In genomic region chr5:170761708-170762066, GRCh38 we compare ENCODE assay signal across 25 cellular contexts. TPM values are rescaled to one million over a fixed set of nuclear protein-coding genes. Genes with fewer than 3 reads are reported as not detected.
"Had no signal": no experiment of that assay in that cellular context is flagged by ENCODE, and none has a peak within 500 bp of the region (broad histone marks: within the 10 kb centered on the region; RNA-seq: fewer than 3 reads in every experiment).

No MANE protein-coding gene starts in this region.

- H3K9me3 ChIP-seq: esophagus squamous epithelium, neutrophil, spleen, testis, tibial nerve had no signal

- H3K4me1 ChIP-seq: spleen, testis had no signal

- H3K27ac ChIP-seq: coronary artery, esophagus squamous epithelium, hepatocyte, neutrophil, spleen, testis, tibial nerve had no signal

- DNase-seq: central memory CD4-positive, alpha-beta T cell; effector CD8-positive, alpha-beta T cell; esophagus squamous epithelium; foreskin fibroblast; head of caudate nucleus; left colon; left ventricle myocardium superior; mesenchymal stem cell; naive thymus-derived CD4-positive, alpha-beta T cell; nephron progenitor cell; spleen; stimulated activated CD4-positive, alpha-beta T cell treated with anti-CD3 and anti-CD28 coated beads, Interleukin-15, amount 100 ng/mL, for 24 hours; stimulated activated CD4-positive, alpha-beta T cell treated with anti-CD3 and anti-CD28 coated beads, Interleukin-1b, Interleukin-23, amount 100 ng/mL, for 48 hours; stimulated activated CD4-positive, alpha-beta T cell treated with anti-CD3 and anti-CD28 coated beads, Interleukin-4, amount 100 ng/mL, for 4 hours; stimulated activated naive B cell treated with anti-CD40 and anti-IgM and Interleukin-4, amounts not matched to agents 10 μg/mL and 1 μg/mL and 100 μg/mL, for 72 hours; stimulated activated naive CD8-positive, alpha-beta T cell treated with anti-CD3 and anti-CD28 coated beads, Interleukin-15, amount 100 ng/mL, for 72 hours; testis had no signal

- H3K36me3 ChIP-seq: esophagus squamous epithelium, neutrophil, spleen, tibial nerve had no signal

- H3K27me3 ChIP-seq: esophagus squamous epithelium, hepatocyte, testis, tibial nerve had no signal

- H3K79me2 ChIP-seq: hepatocyte had no signal

- H3K4me2 ChIP-seq: hepatocyte had no signal

- H3K4me1 Mint-ChIP-seq: naive thymus-derived CD4-positive, alpha-beta T cell; stimulated activated naive B cell treated with anti-CD40 and anti-IgM and Interleukin-4, amounts not matched to agents 10 μg/mL and 1 μg/mL and 100 μg/mL, for 72 hours; stimulated activated naive CD8-positive, alpha-beta T cell treated with anti-CD3 and anti-CD28 coated beads, Interleukin-15, amount 100 ng/mL, for 72 hours had no signal

- H3K4me3 Mint-ChIP-seq: naive thymus-derived CD4-positive, alpha-beta T cell; nephron progenitor cell; stimulated activated naive B cell treated with anti-CD40 and anti-IgM and Interleukin-4, amounts not matched to agents 10 μg/mL and 1 μg/mL and 100 μg/mL, for 72 hours; stimulated activated naive CD8-positive, alpha-beta T cell treated with anti-CD3 and anti-CD28 coated beads, Interleukin-15, amount 100 ng/mL, for 72 hours had no signal

- H3K27ac Mint-ChIP-seq: naive thymus-derived CD4-positive, alpha-beta T cell; nephron progenitor cell; stimulated activated naive B cell treated with anti-CD40 and anti-IgM and Interleukin-4, amounts not matched to agents 10 μg/mL and 1 μg/mL and 100 μg/mL, for 72 hours; stimulated activated naive CD8-positive, alpha-beta T cell treated with anti-CD3 and anti-CD28 coated beads, Interleukin-15, amount 100 ng/mL, for 72 hours had no signal

- H3K36me3 Mint-ChIP-seq: naive thymus-derived CD4-positive, alpha-beta T cell; stimulated activated naive B cell treated with anti-CD40 and anti-IgM and Interleukin-4, amounts not matched to agents 10 μg/mL and 1 μg/mL and 100 μg/mL, for 72 hours had no signal

- H3K4me3 ChIP-seq: coronary artery, esophagus squamous epithelium, hepatocyte, lung, spleen, testis, tibial nerve had no signal

- H2AFZ ChIP-seq: hepatocyte had no signal

- H3K9me3 Mint-ChIP-seq: nephron progenitor cell; stimulated activated naive B cell treated with anti-CD40 and anti-IgM and Interleukin-4, amounts not matched to agents 10 μg/mL and 1 μg/mL and 100 μg/mL, for 72 hours; stimulated activated naive CD8-positive, alpha-beta T cell treated with anti-CD3 and anti-CD28 coated beads, Interleukin-15, amount 100 ng/mL, for 72 hours had no signal

- ATAC-seq: left colon; left ventricle myocardium superior; naive thymus-derived CD4-positive, alpha-beta T cell; sciatic nerve; stimulated activated naive B cell treated with anti-CD40 and anti-IgM and Interleukin-4, amounts not matched to agents 10 μg/mL and 1 μg/mL and 100 μg/mL, for 72 hours; stimulated activated naive CD8-positive, alpha-beta T cell treated with anti-CD3 and anti-CD28 coated beads, Interleukin-15, amount 100 ng/mL, for 72 hours had no signal

RNA-seq across cellular contexts. Expression of gene GABRP, which starts 21.8 kb away (rescaled TPM):
- total RNA-seq: chondrocyte; epithelial cell of proximal tubule; left ventricle myocardium superior; naive thymus-derived CD4-positive, alpha-beta T cell; testis had no signal
- polyA plus RNA-seq: naive thymus-derived CD4-positive, alpha-beta T cell had no signal
